Comparison of ENCODE assay signal across 1 cellular context in the genomic region with DNA sequence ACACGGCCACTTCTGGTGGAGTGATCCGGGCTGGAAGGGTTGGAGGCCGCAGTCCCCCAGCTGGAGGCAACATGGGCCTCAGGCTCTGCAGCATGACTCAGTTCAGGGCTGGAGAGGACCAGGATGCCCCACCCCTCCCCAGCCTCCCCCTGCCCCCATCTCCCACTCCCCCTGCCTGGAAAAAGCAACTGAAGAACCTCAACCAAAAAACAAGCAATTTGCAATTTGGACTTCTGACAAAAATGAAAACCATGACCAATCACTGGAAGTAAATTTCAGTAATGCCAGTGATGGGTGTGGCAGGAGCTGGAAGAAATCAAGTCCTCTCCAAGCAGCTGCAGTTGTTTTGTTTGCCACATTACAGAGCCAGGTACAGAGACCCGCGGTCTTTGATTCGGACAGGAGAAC.
TF ChIP-seq lines count a peak whose summit lies in the region.

No MANE protein-coding gene starts in this region.

TF ChIP-seq in A549, 52 proteins besides CTCF, POLR2A, EP300 and RAD21:
- TF ChIP-seq HEYL (CRISPR knock-in tag; IDR thresholded peaks at IDR 0.05) (no peak), CHD2 (IDR thresholded peaks at IDR 0.05; ENCODE audit: low read length, partially characterized antibody) (no peak), JUNB (IDR thresholded peaks at IDR 0.05) (no peak), FOSL2 (IDR thresholded peaks at IDR 0.05) (no peak), FOSL2 (CRISPR knock-in tag; IDR thresholded peaks at IDR 0.05) (no peak), KDM5A (IDR thresholded peaks at IDR 0.05) (no peak), RARB (CRISPR knock-in tag; IDR thresholded peaks at IDR 0.05) (no peak), ZSCAN20 (CRISPR knock-in tag; IDR thresholded peaks at IDR 0.05) (no peak), CBX8 (IDR thresholded peaks at IDR 0.05) (no peak), HOXA7 (CRISPR knock-in tag; IDR thresholded peaks at IDR 0.05) (no peak), NFE2L2 (conservative IDR thresholded peaks at IDR 0.05; ENCODE audit: low read length) (no peak)
- TF ChIP-seq, protein P1, sequence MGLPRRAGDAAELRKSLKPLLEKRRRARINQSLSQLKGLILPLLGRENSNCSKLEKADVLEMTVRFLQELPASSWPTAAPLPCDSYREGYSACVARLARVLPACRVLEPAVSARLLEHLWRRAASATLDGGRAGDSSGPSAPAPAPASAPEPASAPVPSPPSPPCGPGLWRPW (IDR thresholded peaks at IDR 0.05), result no peak
- TF ChIP-seq, protein P2, sequence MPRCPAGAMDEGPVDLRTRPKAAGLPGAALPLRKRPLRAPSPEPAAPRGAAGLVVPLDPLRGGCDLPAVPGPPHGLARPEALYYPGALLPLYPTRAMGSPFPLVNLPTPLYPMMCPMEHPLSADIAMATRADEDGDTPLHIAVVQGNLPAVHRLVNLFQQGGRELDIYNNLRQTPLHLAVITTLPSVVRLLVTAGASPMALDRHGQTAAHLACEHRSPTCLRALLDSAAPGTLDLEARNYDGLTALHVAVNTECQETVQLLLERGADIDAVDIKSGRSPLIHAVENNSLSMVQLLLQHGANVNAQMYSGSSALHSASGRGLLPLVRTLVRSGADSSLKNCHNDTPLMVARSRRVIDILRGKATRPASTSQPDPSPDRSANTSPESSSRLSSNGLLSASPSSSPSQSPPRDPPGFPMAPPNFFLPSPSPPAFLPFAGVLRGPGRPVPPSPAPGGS (IDR thresholded peaks at IDR 0.05), result no peak
- TF ChIP-seq, protein P3, sequence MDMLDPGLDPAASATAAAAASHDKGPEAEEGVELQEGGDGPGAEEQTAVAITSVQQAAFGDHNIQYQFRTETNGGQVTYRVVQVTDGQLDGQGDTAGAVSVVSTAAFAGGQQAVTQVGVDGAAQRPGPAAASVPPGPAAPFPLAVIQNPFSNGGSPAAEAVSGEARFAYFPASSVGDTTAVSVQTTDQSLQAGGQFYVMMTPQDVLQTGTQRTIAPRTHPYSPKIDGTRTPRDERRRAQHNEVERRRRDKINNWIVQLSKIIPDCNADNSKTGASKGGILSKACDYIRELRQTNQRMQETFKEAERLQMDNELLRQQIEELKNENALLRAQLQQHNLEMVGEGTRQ (IDR thresholded peaks at IDR 0.05), result no peak
